8 cellular contexts compared by ENCODE assay signal in genomic region chr5:134649163-134649916, GRCh38. TPM values are rescaled to one million over a fixed set of nuclear protein-coding genes. Genes with fewer than 3 reads are reported as not detected.
A peak's percentile ranks its signal among the peaks of the same experiment; 100 is the strongest.
DNase-seq lines count a peak whose midpoint lies in the region; ATAC-seq, FAIRE-seq and TF ChIP-seq lines count a peak whose summit lies in the region.

No MANE protein-coding gene starts in this region.

- H3K9ac ChIP-seq in NT2/D1 (ENCODE audit: insufficient read length, low read depth), result peak overlapping the region; percentile 86

- H3K4me3 ChIP-seq in BE2C (ENCODE audit: low read depth, low read length) (peak overlapping the region; percentile 100), NT2/D1 (ENCODE audit: insufficient read length, low read depth) (peak overlapping the region; percentile 94), right lobe of liver (peak overlapping the region; percentile 87 to 98 (median 91)), thoracic aorta (peak overlapping the region; percentile 93)

- WGBS in right lobe of liver (ENCODE audit: insufficient coverage, low coverage, low lambda C conversion rate, missing lambda C conversion rate), result under 1% methylated on average over 14 of the region's 19 CpGs

- H3K36me3 ChIP-seq in BE2C, result no peaks in the 10 kb centered on the region; the same call in 1 of the 2 replicates
- peaks cover 3% of the 10 kb centered on the region for H3K36me3 ChIP-seq in NT2/D1 (ENCODE audit: insufficient read depth, insufficient read length, low read length)
- H3K36me3 ChIP-seq in right lobe of liver, result no peaks in the 10 kb centered on the region
- H3K36me3 ChIP-seq in thoracic aorta, result no peaks in the 10 kb centered on the region

- H3K27ac ChIP-seq in right lobe of liver, result peak overlapping the region; percentile 93 to 97 (median 96)
- peak overlapping the region; percentile 91 to 98 for H3K27ac ChIP-seq in thoracic aorta

- FAIRE-seq in GM12891 (lab: Jason Lieb, UNC), result no peak

- TF ChIP-seq CTCF in BE2C (IDR thresholded peaks at IDR 0.05; ENCODE audit: low read depth, low read length) (no peak), right lobe of liver (IDR thresholded peaks at IDR 0.05) (no peak), thoracic aorta (IDR thresholded peaks at IDR 0.05) (no peak)

- H3K4me1 ChIP-seq in BE2C (no peaks in the 10 kb centered on the region), NT2/D1 (ENCODE audit: insufficient read depth, insufficient read length) (no peaks in the 10 kb centered on the region), right lobe of liver (peaks cover 0 to 48% (median 15%) of the 10 kb centered on the region in 4 donors), thoracic aorta (ENCODE audit: control insufficient read depth in 1 of 2, low read depth in 2 of 2) (peaks cover 22 to 35% of the 10 kb centered on the region in 2 donors)

- TF ChIP-seq POLR2A in right lobe of liver (IDR thresholded peaks at IDR 0.05) (no peak), GM12891 (IDR thresholded peaks at IDR 0.05; ENCODE audit: low read depth, low read length) (no peak)

- H3K27me3 ChIP-seq in BE2C (no peaks in the 10 kb centered on the region), NT2/D1 (ENCODE audit: insufficient read depth, insufficient read length) (no peaks in the 10 kb centered on the region), right lobe of liver (no peaks in the 10 kb centered on the region), thoracic aorta (replicated peaks; ENCODE audit: insufficient read depth) (no peaks in the 10 kb centered on the region)

- DNase-seq in BE2C (no peak), NT2/D1 (ENCODE audit: low read depth, low spot score) (no peak), right lobe of liver (peak in 2 of 3 donors; percentile 55 to 68), thoracic aorta (ENCODE audit: low spot score) (no peak), NCI-H2107 (lab: John Stamatoyannopoulos, UW) (no peak), GM12891 (ENCODE audit: insufficient read length, low spot score) (no peak)
- peak; percentile 9 for DNase-seq in central memory CD4-positive, alpha-beta T cell

- intact Hi-C loops in right lobe of liver (cut with DNase I), result no loop called here

- H3K9me3 ChIP-seq in BE2C (no peaks in the 10 kb centered on the region), NT2/D1 (ENCODE audit: insufficient read depth, low read length) (no peaks in the 10 kb centered on the region), right lobe of liver (no peaks in the 10 kb centered on the region), thoracic aorta (no peaks in the 10 kb centered on the region)

- ATAC-seq in GM21515 (IDR thresholded peaks at IDR 0.05; ENCODE audit: unreplicated experiment) (peak; percentile 18), right lobe of liver (peak; percentile 26 to 54 (median 31)), thoracic aorta (ENCODE audit: insufficient number of reproducible peaks, low FRiP score, low read depth) (no peak)

TF ChIP-seq in GM12891, 5 proteins besides CTCF, POLR2A, EP300 and RAD21:
- TF ChIP-seq PAX5 (IDR thresholded peaks at IDR 0.05; ENCODE audit: insufficient read depth, low read length, severe bottlenecking) (no peak), POU2F2 (IDR thresholded peaks at IDR 0.05; ENCODE audit: low read depth, low read length) (no peak), SPI1 (IDR thresholded peaks at IDR 0.05; ENCODE audit: low read depth, low read length) (no peak), TAF1 (IDR thresholded peaks at IDR 0.05; ENCODE audit: low read depth, low read length) (no peak; the same call in 1 of the 2 replicates), POLR2AphosphoS5 (IDR thresholded peaks at IDR 0.05; ENCODE audit: low read depth, low read length) (no peak)

RNA-seq across cellular contexts. Expression of gene SEC24A, which starts 0.8 kb away (rescaled TPM):
- polyA plus RNA-seq in BE2C (2012; ENCODE audit: insufficient read depth, insufficient read length, low read depth), result 5.7 TPM
- 10 to 100 TPM; 28.4 to 45.8 (median 40.0) TPM for total RNA-seq in right lobe of liver
- 10 to 100 TPM; 28.2 to 32.9 TPM for total RNA-seq in thoracic aorta
- 11.5 TPM for polyA plus RNA-seq in GM12891 (2012; ENCODE audit: low read depth, missing spikeins)

RNA-seq across cellular contexts. Expression of gene SAR1B, which starts 16.7 kb away (rescaled TPM):
- polyA plus RNA-seq in BE2C (2012; ENCODE audit: insufficient read depth, insufficient read length, low read depth), result 60.3 TPM
- 100 to 1,000 TPM in 4 of 6 experiments, 10 to 100 TPM in 2; 53.0 to 195 (median 142) TPM for total RNA-seq in right lobe of liver
- 10 to 100 TPM; 53.7 to 57.4 TPM for total RNA-seq in thoracic aorta
- 22.7 TPM for polyA plus RNA-seq in GM12891 (2012; ENCODE audit: low read depth, missing spikeins)

Comparison
In these comparisons a context has a peak if more than half of its experiments do, and no peak if none do; other contexts are left out.
1. DNase-seq: peak in central memory CD4-positive, alpha-beta T cell (single experiment) and right lobe of liver (2 of 3); none in BE2C (single experiment), NT2/D1 (single experiment), thoracic aorta (single experiment), NCI-H2107 (single experiment) and GM12891 (single experiment).
2. Peak in every context shown above with its lines, with median percentiles within 50 percentile points of each other: H3K4me3 ChIP-seq.